18 cellular contexts compared by ENCODE assay signal in the genomic region with DNA sequence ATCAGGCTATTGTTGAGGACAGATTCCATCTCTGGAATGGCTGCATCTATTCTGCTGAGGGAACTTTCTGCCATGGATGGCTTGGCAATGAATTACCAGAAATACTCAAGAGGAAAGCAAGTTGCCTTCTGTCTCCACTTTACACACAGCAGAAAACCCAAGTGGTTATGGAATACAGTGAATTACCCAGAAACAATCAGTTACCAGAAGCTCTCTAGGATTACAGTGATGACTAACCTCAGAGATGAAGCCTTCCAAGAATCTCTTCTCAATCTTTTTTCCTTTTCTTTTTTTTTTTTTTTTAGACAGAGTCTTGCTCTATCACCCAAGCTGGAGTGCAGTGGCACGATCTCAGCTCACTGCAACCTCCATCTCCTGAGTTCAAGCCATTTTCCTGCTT.
DNase-seq lines count a peak whose midpoint lies in the region; FAIRE-seq and TF ChIP-seq lines count a peak whose summit lies in the region.
"Had no signal": no experiment of that assay in that cellular context is flagged by ENCODE, and none has a peak within 500 bp of the region (broad histone marks: within the 10 kb centered on the region; RNA-seq: fewer than 3 reads in every experiment).

No MANE protein-coding gene starts in this region.

- no peak for TF ChIP-seq CTCF in AG09309 (IDR thresholded peaks at IDR 0.05; ENCODE audit: control insufficient read depth, insufficient read depth, low read depth, low read length, missing control alignments)
- TF ChIP-seq CTCF in bronchial epithelial cell (IDR thresholded peaks at IDR 0.05; ENCODE audit: insufficient read depth, low read length, severe bottlenecking) = no peak
- no peak for TF ChIP-seq CTCF in mesothelial cell of epicardium (IDR thresholded peaks at IDR 0.05; ENCODE audit: unreplicated experiment)

- peaks cover 8% of the 10 kb centered on the region for H3K9me3 Mint-ChIP-seq in mesothelial cell of epicardium

- H3K27me3 ChIP-seq in bronchial epithelial cell (ENCODE audit: control insufficient read depth, insufficient read depth, low read length) = no peaks in the 10 kb centered on the region
- H3K27me3 ChIP-seq: BE2C had no signal

- H3K36me3 ChIP-seq in bronchial epithelial cell (ENCODE audit: control insufficient read depth, insufficient read depth, low read length) = no peaks in the 10 kb centered on the region
- H3K36me3 ChIP-seq: BE2C had no signal

- no peak overlapping the region for H3K4me3 Mint-ChIP-seq in mesothelial cell of epicardium

- H3K27ac Mint-ChIP-seq in mesothelial cell of epicardium = no peak overlapping the region

- FAIRE-seq in bronchial epithelial cell (lab: Jason Lieb, UNC) = no peak
- FAIRE-seq: colon, endothelial cell of umbilical vein, HTR-8/SVneo had no signal

- H3K4me3 ChIP-seq in AG09309 (ENCODE audit: control insufficient read depth, low read depth, low read length) = no peak overlapping the region
- H3K4me3 ChIP-seq in bronchial epithelial cell (ENCODE audit: low read depth, low read length) = no peak overlapping the region

- DNase-seq in AG09309 (ENCODE audit: low read depth) = peak; percentile 24
- DNase-seq in HT1080 (ENCODE audit: low read depth) = peak; percentile 72
- DNase-seq in bronchial epithelial cell (ENCODE audit: low read depth) = peak; percentile 33
- peak; percentile 24 for DNase-seq in kidney glomerular epithelial cell (lab: John Stamatoyannopoulos, UW)
- no peak for DNase-seq in HUDEP-2 (lab: John Stamatoyannopoulos, UW; ENCODE audit: unreplicated experiment in 76 of 76)
- no peak for DNase-seq in stimulated activated CD4-positive, alpha-beta T cell treated with anti-CD3 and anti-CD28 coated beads, Interleukin-1b, Interleukin-23, amount 100 ng/mL, for 48 hours
- no peak for DNase-seq in C1 segment of cervical spinal cord (lab: John Stamatoyannopoulos, UW)
- DNase-seq in mesothelial cell of epicardium (ENCODE audit: low spot score in 2 of 2, unreplicated experiment in 2 of 2) = no peak
- DNase-seq: BE2C; hippocampal formation; MM.1S; NCI-H1930; NCI-H526 treated with DMSO at 0.1 percent for 48 hours; stimulated activated naive CD4-positive, alpha-beta T cell treated with Interleukin-2 at 50 U/mL for 16 hours; SW 1271 had no signal

- peaks cover 10% of the 10 kb centered on the region for H3K27me3 Mint-ChIP-seq in mesothelial cell of epicardium (ENCODE audit: low read depth)

- H3K36me3 Mint-ChIP-seq in mesothelial cell of epicardium = no peaks in the 10 kb centered on the region

- no peaks in the 10 kb centered on the region for H3K4me1 Mint-ChIP-seq in mesothelial cell of epicardium

Comparison
In these comparisons a context has a peak if more than half of its experiments do, and no peak if none do; other contexts are left out.
1. DNase-seq: peak in AG09309 (single experiment), HT1080 (single experiment), bronchial epithelial cell (single experiment) and kidney glomerular epithelial cell (single experiment); none in HUDEP-2 (0 of 76), stimulated activated CD4-positive, alpha-beta T cell treated with anti-CD3 and anti-CD28 coated beads, Interleukin-1b, Interleukin-23, amount 100 ng/mL, for 48 hours (single experiment), C1 segment of cervical spinal cord (0 of 14) and mesothelial cell of epicardium (0 of 2).